ENCODE assay signal across 9 cellular contexts in genomic region chr9:134895849-134896833, GRCh38. TPM values are rescaled to one million over a fixed set of nuclear protein-coding genes. Genes with fewer than 3 reads are reported as not detected.
DNase-seq lines count a peak whose midpoint lies in the region; ATAC-seq, FAIRE-seq and TF ChIP-seq lines count a peak whose summit lies in the region.
"Had no signal": no experiment of that assay in that cellular context is flagged by ENCODE, and none has a peak within 500 bp of the region (broad histone marks: within the 10 kb centered on the region; RNA-seq: fewer than 3 reads in every experiment).

No MANE protein-coding gene starts in this region.

- CTCF ChIA-PET in RWPE1 (lab: Yijun Ruan, JAX): interaction anchor here (0.7 kb wide), 1 partner anchor 954 kb away, joined by 3 read pairs; no protein-coding TSS in a partner anchor

- peaks cover 0 to 22% (median 2%) of the 10 kb centered on the region in 3 donors for H3K36me3 Mint-ChIP-seq in naive thymus-derived CD8-positive, alpha-beta T cell
- peaks cover 4% of the 10 kb centered on the region in 2 donors for H3K36me3 Mint-ChIP-seq in activated T-cell treated with anti-CD3 and anti-CD28 coated beads, Interleukin-2, amount 50 U/mL, for 72 hours (ENCODE audit: insufficient read depth in 2 of 2)

- peaks cover 0 to 25% (median 13%) of the 10 kb centered on the region in 9 donors for H3K9me3 Mint-ChIP-seq in naive thymus-derived CD8-positive, alpha-beta T cell
- H3K9me3 Mint-ChIP-seq in activated T-cell treated with anti-CD3 and anti-CD28 coated beads, Interleukin-2, amount 50 U/mL, for 72 hours: peaks cover 4 to 6% of the 10 kb centered on the region in 2 donors

- peak overlapping the region; percentile 61 for H3K27ac ChIP-seq in RWPE1

- no peak overlapping the region for H3K27ac Mint-ChIP-seq in naive thymus-derived CD8-positive, alpha-beta T cell
- H3K27ac Mint-ChIP-seq in activated T-cell treated with anti-CD3 and anti-CD28 coated beads, Interleukin-2, amount 50 U/mL, for 72 hours: no peak overlapping the region

- H3K4me3 Mint-ChIP-seq in naive thymus-derived CD8-positive, alpha-beta T cell: no peak overlapping the region
- no peak overlapping the region for H3K4me3 Mint-ChIP-seq in activated T-cell treated with anti-CD3 and anti-CD28 coated beads, Interleukin-2, amount 50 U/mL, for 72 hours

- POLR2A ChIA-PET in RWPE1 (lab: Yijun Ruan, JAX; ENCODE audit: low non-redundant PET): no interaction called here
- POLR2A ChIA-PET in naive thymus-derived CD8-positive, alpha-beta T cell (lab: Charles Lee): no interaction called here

- TF ChIP-seq CTCF in RWPE1 (conservative IDR thresholded peaks at IDR 0.05; ENCODE audit: low read depth): no peak

- ATAC-seq in naive thymus-derived CD8-positive, alpha-beta T cell: no peak
- no peak for ATAC-seq in activated T-cell treated with anti-CD3 and anti-CD28 coated beads, Interleukin-2, amount 50 U/mL, for 72 hours (replicated peaks in 1 of 2)
- no peak for ATAC-seq in HG02970 (IDR thresholded peaks at IDR 0.05; ENCODE audit: low FRiP score, unreplicated experiment)

- DNase-seq in GM12891 (ENCODE audit: insufficient read length, low spot score): no peak
- peak; percentile 84 for DNase-seq in RWPE1 (ENCODE audit: low spot score)
- DNase-seq in fibroblast of the conjunctiva (ENCODE audit: low read depth): peak; percentile 80
- peak; percentile 49 for DNase-seq in skeletal muscle cell (ENCODE audit: low read depth)
- no peak for DNase-seq in naive thymus-derived CD8-positive, alpha-beta T cell
- no peak for DNase-seq in activated T-cell treated with anti-CD3 and anti-CD28 coated beads, Interleukin-2, amount 50 U/mL, for 72 hours
- no peak for DNase-seq in hippocampal formation (lab: John Stamatoyannopoulos, UW)

- no peak overlapping the region for H3K4me3 ChIP-seq in skeletal muscle cell (ENCODE audit: low read depth, low read length)

- TF ChIP-seq POLR2A in GM12891 (IDR thresholded peaks at IDR 0.05; ENCODE audit: low read depth, low read length): no peak

- peaks cover 0 to 4% (median 0%) of the 10 kb centered on the region in 4 donors for H3K4me1 Mint-ChIP-seq in naive thymus-derived CD8-positive, alpha-beta T cell
- no peaks in the 10 kb centered on the region for H3K4me1 Mint-ChIP-seq in activated T-cell treated with anti-CD3 and anti-CD28 coated beads, Interleukin-2, amount 50 U/mL, for 72 hours (ENCODE audit: low read depth)

- peak; percentile 76 for FAIRE-seq in GM12891 (lab: Jason Lieb, UNC)

- peaks cover 13 to 29% (median 17%) of the 10 kb centered on the region in 5 donors for H3K27me3 Mint-ChIP-seq in naive thymus-derived CD8-positive, alpha-beta T cell
- H3K27me3 Mint-ChIP-seq in activated T-cell treated with anti-CD3 and anti-CD28 coated beads, Interleukin-2, amount 50 U/mL, for 72 hours (ENCODE audit: low read depth): peaks cover 6% of the 10 kb centered on the region

TF ChIP-seq in GM12891, 5 proteins besides CTCF, POLR2A, EP300 and RAD21:
- TF ChIP-seq SPI1 (IDR thresholded peaks at IDR 0.05; ENCODE audit: low read depth, low read length) (no peak), POLR2AphosphoS5 (IDR thresholded peaks at IDR 0.05; ENCODE audit: low read depth, low read length) (no peak), POU2F2 (IDR thresholded peaks at IDR 0.05; ENCODE audit: low read depth, low read length) (no peak), TAF1 (IDR thresholded peaks at IDR 0.05; ENCODE audit: low read depth, low read length) (no peak), PAX5 (IDR thresholded peaks at IDR 0.05; ENCODE audit: insufficient read depth, low read length, severe bottlenecking) (no peak)

RNA-seq across cellular contexts. Expression of gene FCN2, which starts 15.5 kb away (rescaled TPM):
- not detected for polyA plus RNA-seq in GM12891 (2012; ENCODE audit: low read depth, missing spikeins)
- not detected for total RNA-seq in naive thymus-derived CD8-positive, alpha-beta T cell
- not detected for polyA plus RNA-seq in naive thymus-derived CD8-positive, alpha-beta T cell
- not detected for total RNA-seq in activated T-cell treated with anti-CD3 and anti-CD28 coated beads, Interleukin-2, amount 50 U/mL, for 72 hours
- total RNA-seq: kidney epithelial cell had no signal

RNA-seq across cellular contexts. Expression of gene FCN1, which starts 21.6 kb away (rescaled TPM):
- polyA plus RNA-seq in GM12891 (2012; ENCODE audit: low read depth, missing spikeins): not detected
- 1 to 10 TPM; 1.1 to 1.3 TPM for total RNA-seq in naive thymus-derived CD8-positive, alpha-beta T cell
- polyA plus RNA-seq in naive thymus-derived CD8-positive, alpha-beta T cell: 1 to 10 TPM in 2 of 3 donors, under 1 TPM in 1; 0.59 to 3.1 (median 2.2) TPM
- not detected for total RNA-seq in activated T-cell treated with anti-CD3 and anti-CD28 coated beads, Interleukin-2, amount 50 U/mL, for 72 hours
- total RNA-seq: kidney epithelial cell had no signal

Comparison
In these comparisons a context has a peak if more than half of its experiments do, and no peak if none do; other contexts are left out.
1. DNase-seq: peak in RWPE1 (single experiment), fibroblast of the conjunctiva (single experiment) and skeletal muscle cell (single experiment); none in GM12891 (single experiment), naive thymus-derived CD8-positive, alpha-beta T cell (0 of 10), activated T-cell treated with anti-CD3 and anti-CD28 coated beads, Interleukin-2, amount 50 U/mL, for 72 hours (0 of 2) and hippocampal formation (0 of 2).